In genomic region chr9:92189782-92190535, GRCh38 we compare ENCODE assay signal across 22 cellular contexts.
A peak's percentile ranks its signal among the peaks of the same experiment; 100 is the strongest.
DNase-seq lines count a peak whose midpoint lies in the region; ATAC-seq and TF ChIP-seq lines count a peak whose summit lies in the region.
"Had no signal": no experiment of that assay in that cellular context is flagged by ENCODE, and none has a peak within 500 bp of the region (broad histone marks: within the 10 kb centered on the region; RNA-seq: fewer than 3 reads in every experiment).

No MANE protein-coding gene starts in this region.

- TF ChIP-seq POLR2A in esophagus muscularis mucosa (IDR thresholded peaks at IDR 0.05; ENCODE audit: low read depth), result no peak

- no peaks in the 10 kb centered on the region for H3K4me1 Mint-ChIP-seq in natural killer cell treated with Interleukin-12 subunit alpha and Interleukin-12 subunit beta and Interleukin-15 and Interleukin-18, amount 100 ng/mL, for 72 hours (ENCODE audit: low read depth in 2 of 2)
- no peaks in the 10 kb centered on the region for H3K4me1 Mint-ChIP-seq in natural killer cell

- no peaks in the 10 kb centered on the region for H3K36me3 ChIP-seq in esophagus muscularis mucosa
- H3K36me3 ChIP-seq in upper lobe of right lung, result no peaks in the 10 kb centered on the region
- H3K36me3 ChIP-seq: HAP-1 had no signal

- H3K27me3 Mint-ChIP-seq in natural killer cell treated with Interleukin-12 subunit alpha and Interleukin-12 subunit beta and Interleukin-15 and Interleukin-18, amount 100 ng/mL, for 72 hours, result peaks cover 0 to 13% of the 10 kb centered on the region in 2 donors
- peaks cover 2 to 6% of the 10 kb centered on the region in 2 donors for H3K27me3 Mint-ChIP-seq in natural killer cell (ENCODE audit: low read depth in 2 of 2)

- H3K27me3 ChIP-seq in esophagus muscularis mucosa (peaks cover 0 to 19% (median 0%) of the 10 kb centered on the region in 4 donors), upper lobe of right lung (peaks cover 8% of the 10 kb centered on the region)

- no peak for TF ChIP-seq EP300 in esophagus muscularis mucosa (IDR thresholded peaks at IDR 0.05)

- no peaks in the 10 kb centered on the region for H3K9me3 Mint-ChIP-seq in natural killer cell treated with Interleukin-12 subunit alpha and Interleukin-12 subunit beta and Interleukin-15 and Interleukin-18, amount 100 ng/mL, for 72 hours
- no peaks in the 10 kb centered on the region for H3K9me3 Mint-ChIP-seq in natural killer cell
- H3K9me3 Mint-ChIP-seq: CD8-positive, alpha-beta T cell; IgD-negative memory B cell had no signal

- H3K9me3 ChIP-seq in esophagus muscularis mucosa, result no peaks in the 10 kb centered on the region
- H3K9me3 ChIP-seq in upper lobe of right lung, result no peaks in the 10 kb centered on the region
- H3K9me3 ChIP-seq: HAP-1 had no signal

- no peak overlapping the region for H3K4me3 Mint-ChIP-seq in natural killer cell treated with Interleukin-12 subunit alpha and Interleukin-12 subunit beta and Interleukin-15 and Interleukin-18, amount 100 ng/mL, for 72 hours
- H3K4me3 Mint-ChIP-seq in natural killer cell, result no peak overlapping the region
- H3K4me3 Mint-ChIP-seq: CD8-positive, alpha-beta T cell; IgD-negative memory B cell had no signal

- H3K27ac ChIP-seq in esophagus muscularis mucosa (replicated peaks in 1 of 4) (no peak overlapping the region), upper lobe of right lung (no peak overlapping the region)
- H3K27ac ChIP-seq: PC-9, SK-N-MC had no signal

- no peak for TF ChIP-seq CTCF in natural killer cell (IDR thresholded peaks at IDR 0.05)
- TF ChIP-seq CTCF in esophagus muscularis mucosa (IDR thresholded peaks at IDR 0.05), result no peak
- TF ChIP-seq CTCF in upper lobe of right lung (IDR thresholded peaks at IDR 0.05), result no peak

- H3K36me3 Mint-ChIP-seq in natural killer cell treated with Interleukin-12 subunit alpha and Interleukin-12 subunit beta and Interleukin-15 and Interleukin-18, amount 100 ng/mL, for 72 hours, result no peaks in the 10 kb centered on the region
- no peaks in the 10 kb centered on the region for H3K36me3 Mint-ChIP-seq in natural killer cell
- H3K36me3 Mint-ChIP-seq: CD8-positive, alpha-beta T cell had no signal

- no peak for DNase-seq in natural killer cell treated with Interleukin-12 subunit alpha and Interleukin-12 subunit beta and Interleukin-15 and Interleukin-18, amount 100 ng/mL, for 72 hours (ENCODE audit: low spot score)
- no peak for DNase-seq in natural killer cell
- DNase-seq in esophagus muscularis mucosa (ENCODE audit: extremely low spot score), result peak; percentile 91
- DNase-seq in mesenteric fat pad (ENCODE audit: low spot score), result peak; percentile 82
- no peak for DNase-seq in upper lobe of right lung
- DNase-seq in NCI-H345 treated with DMSO at 0.1 percent for 48 hours (lab: John Stamatoyannopoulos, UW; ENCODE audit: unreplicated experiment), result no peak
- DNase-seq: 8988T; AML-193; C1 segment of cervical spinal cord; CD8-positive, alpha-beta T cell; GF-D8; NCI-H1105; NCI-H2081; NCI-H2171; NCI-H524 treated with DMSO at 0.1 percent for 48 hours; PC-9; SW 1271 had no signal

- ATAC-seq in natural killer cell treated with Interleukin-12 subunit alpha and Interleukin-12 subunit beta and Interleukin-15 and Interleukin-18, amount 100 ng/mL, for 72 hours, result peak; percentile 31 to 41
- no peak for ATAC-seq in natural killer cell
- peak; percentile 8 for ATAC-seq in upper lobe of right lung
- no peak for ATAC-seq in HG03139 (IDR thresholded peaks at IDR 0.05; ENCODE audit: unreplicated experiment)
- ATAC-seq in HG02852 (IDR thresholded peaks at IDR 0.05; ENCODE audit: unreplicated experiment), result no peak
- ATAC-seq: CD8-positive, alpha-beta T cell had no signal

- intact Hi-C loops in natural killer cell (cut with micrococcal nuclease), result no loop called here
- intact Hi-C loops in esophagus muscularis mucosa (cut with DNase I), result no loop called here
- intact Hi-C loops in upper lobe of right lung (cut with DNase I), result no loop called here

- WGBS in esophagus muscularis mucosa, result 62% methylated on average over 22 of the region's 30 CpGs

- H3K4me1 ChIP-seq in esophagus muscularis mucosa (peaks cover 0 to 6% (median 3%) of the 10 kb centered on the region in 4 donors), upper lobe of right lung (no peaks in the 10 kb centered on the region)

- no peak overlapping the region for H3K27ac Mint-ChIP-seq in natural killer cell treated with Interleukin-12 subunit alpha and Interleukin-12 subunit beta and Interleukin-15 and Interleukin-18, amount 100 ng/mL, for 72 hours
- H3K27ac Mint-ChIP-seq in natural killer cell, result no peak overlapping the region
- H3K27ac Mint-ChIP-seq: CD8-positive, alpha-beta T cell; IgD-negative memory B cell had no signal

- H3K4me3 ChIP-seq in esophagus muscularis mucosa (no peak overlapping the region), upper lobe of right lung (no peak overlapping the region)
- H3K4me3 ChIP-seq: HAP-1, PC-9, SK-N-MC had no signal

Comparison
In these comparisons a context has a peak if more than half of its experiments do, and no peak if none do; other contexts are left out.
1. ATAC-seq: peak in natural killer cell treated with Interleukin-12 subunit alpha and Interleukin-12 subunit beta and Interleukin-15 and Interleukin-18, amount 100 ng/mL, for 72 hours (2 of 2) and upper lobe of right lung (single experiment); none in natural killer cell (0 of 3), HG03139 (single experiment) and HG02852 (single experiment).
2. DNase-seq: peak in esophagus muscularis mucosa (single experiment) and mesenteric fat pad (single experiment); none in natural killer cell treated with Interleukin-12 subunit alpha and Interleukin-12 subunit beta and Interleukin-15 and Interleukin-18, amount 100 ng/mL, for 72 hours (single experiment), natural killer cell (single experiment), upper lobe of right lung (single experiment) and NCI-H345 treated with DMSO at 0.1 percent for 48 hours (single experiment).